In genomic region chr6:117600008-117600743, GRCh38 we compare ENCODE assay signal across 1 cellular context.
TF ChIP-seq lines count a peak whose summit lies in the region.

No MANE protein-coding gene starts in this region.

TF ChIP-seq in IMR-90, 13 proteins besides CTCF, POLR2A, EP300 and RAD21:
- peak; percentile 44; the same call in 1 of the 2 replicates for TF ChIP-seq USF2 (IDR thresholded peaks at IDR 0.05; ENCODE audit: low read depth, low read length)
- no peak for TF ChIP-seq CEBPB (IDR thresholded peaks at IDR 0.05; ENCODE audit: low read depth, low read length)
- TF ChIP-seq MXI1 (IDR thresholded peaks at IDR 0.05; ENCODE audit: borderline replicate concordance, low read depth, low read length): peak; percentile 26; the same call in 1 of the 2 replicates
- TF ChIP-seq MAFK (IDR thresholded peaks at IDR 0.05; ENCODE audit: low read depth, low read length): peak; percentile 63
- TF ChIP-seq CHD1 (IDR thresholded peaks at IDR 0.05; ENCODE audit: low read depth, low read length): no peak
